ENCODE assay signal across 17 cellular contexts in the genomic region with DNA sequence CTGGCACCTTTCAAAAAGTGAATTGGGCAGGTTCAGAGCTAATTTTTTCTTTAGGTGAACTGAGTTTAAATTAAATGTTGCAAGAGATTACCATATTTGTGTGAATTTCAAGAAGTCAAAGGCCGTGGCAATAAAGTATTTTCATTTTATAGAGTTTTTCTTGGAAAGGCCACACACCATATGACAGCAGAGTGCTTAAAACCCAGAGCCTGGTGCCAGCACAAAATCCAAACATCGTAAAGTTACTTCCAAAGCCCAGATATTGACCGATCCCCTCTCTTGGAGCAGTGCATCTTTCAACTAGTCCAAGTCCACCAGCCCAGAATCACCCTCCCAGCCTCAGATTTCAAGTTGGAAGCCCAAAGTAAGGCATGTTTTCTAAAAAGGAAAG.
DNase-seq lines count a peak whose midpoint lies in the region; ATAC-seq and TF ChIP-seq lines count a peak whose summit lies in the region.
"Had no signal": no experiment of that assay in that cellular context is flagged by ENCODE, and none has a peak within 500 bp of the region (broad histone marks: within the 10 kb centered on the region; RNA-seq: fewer than 3 reads in every experiment).

No MANE protein-coding gene starts in this region.

- no peak overlapping the region for H2AFZ ChIP-seq in mammary epithelial cell (ENCODE audit: low read depth, low read length)

- CTCF ChIA-PET in mammary epithelial cell (lab: Charles Lee; ENCODE audit: low non-redundant PET), result no interaction called here
- CTCF ChIA-PET in HEK293T (lab: Yijun Ruan, JAX), result no interaction called here

- H3K27me3 ChIP-seq in MG63, result no peaks in the 10 kb centered on the region
- H3K27me3 ChIP-seq in mammary epithelial cell (ENCODE audit: insufficient read depth, low read length), result no peaks in the 10 kb centered on the region
- H3K27me3 ChIP-seq: right atrium auricular region had no signal

- no peak overlapping the region for H3K9ac ChIP-seq in mammary epithelial cell (ENCODE audit: insufficient read depth, low read length)

- WGBS in mammary epithelial cell (ENCODE audit: low coverage, missing lambda C conversion rate), result 100% methylated on average over 3 of the region's 3 CpGs
- WGBS in urinary bladder, result 29% methylated on average over 3 of the region's 3 CpGs

- H3K4me1 ChIP-seq in mammary epithelial cell (ENCODE audit: insufficient read depth, low read length) (peaks cover 26% of the 10 kb centered on the region), urinary bladder (ENCODE audit: insufficient read depth) (peaks cover 4% of the 10 kb centered on the region)

- H3K79me2 ChIP-seq in mammary epithelial cell (ENCODE audit: insufficient read depth, low read length), result no peaks in the 10 kb centered on the region

- H3K27me3 Mint-ChIP-seq in nephron (ENCODE audit: low read depth), result peaks cover 4% of the 10 kb centered on the region

- peaks cover 49% of the 10 kb centered on the region for H3K4me1 Mint-ChIP-seq in nephron

- ATAC-seq in GM18520 (IDR thresholded peaks at IDR 0.05; ENCODE audit: unreplicated experiment), result no peak
- ATAC-seq: activated T-cell treated with anti-CD3 and anti-CD28 coated beads, Interleukin-2, amount 50 U/mL, for 4 hours had no signal

- H3K9me3 ChIP-seq in MG63, result no peaks in the 10 kb centered on the region
- H3K9me3 ChIP-seq in mammary epithelial cell (replicated peaks; ENCODE audit: insufficient read depth, low read length), result no peaks in the 10 kb centered on the region
- H3K9me3 ChIP-seq: left ventricle myocardium inferior, right atrium auricular region had no signal

- no peaks in the 10 kb centered on the region for H4K20me1 ChIP-seq in mammary epithelial cell (ENCODE audit: insufficient read depth, low read length)

- BruUV-seq in mammary epithelial cell (replicated peaks; lab: Mats Ljungman, UMichigan), result no TSS peak

- no peak overlapping the region for H3K4me2 ChIP-seq in mammary epithelial cell (ENCODE audit: insufficient read depth, low read depth, low read length)

- dilution Hi-C loops in mammary epithelial cell (cut with HindIII; ENCODE audit: low sequenced_read_pairs), result no loop called here

- POLR2A ChIA-PET in HEK293T (lab: Yijun Ruan, JAX), result interaction anchor here (0.6 kb wide), 1 partner anchor 66 kb away, joined by 4 read pairs; no protein-coding TSS in a partner anchor

- peak; percentile 38 for DNase-seq in MG63
- DNase-seq in mammary epithelial cell, result no peak
- no peak for DNase-seq in midbrain (lab: John Stamatoyannopoulos, UW)
- DNase-seq in HEK293T (ENCODE audit: extremely low spot score), result no peak
- DNase-seq: activated CD4-positive, alpha-beta T cell treated with anti-CD3 and anti-CD28 coated beads for 1 hour; activated naive CD4-positive, alpha-beta T cell treated with anti-CD3 and anti-CD28 coated beads, Interleukin-2, amount 50 U/mL, for 16 hours; activated T-cell treated with anti-CD3 and anti-CD28 coated beads, Interleukin-2, amount 50 U/mL, for 4 hours; endodermal cell; left ventricle myocardium inferior; NCI-H2107; NCI-H526 treated with DMSO at 0.1 percent for 48 hours; nucleus accumbens; SHP77 had no signal

- no peaks in the 10 kb centered on the region for H3K36me3 Mint-ChIP-seq in nephron (ENCODE audit: low read depth)

- intact Hi-C loops in mammary epithelial cell (cut with micrococcal nuclease), result no loop called here

- peak overlapping the region; percentile 68 to 95 (median 88) for H3K27ac Mint-ChIP-seq in nephron
- H3K27ac Mint-ChIP-seq: endodermal cell had no signal

- peak overlapping the region in 1 of 3 experiments; percentile 29 for H3K4me3 Mint-ChIP-seq in nephron
- H3K4me3 Mint-ChIP-seq: activated T-cell treated with anti-CD3 and anti-CD28 coated beads, Interleukin-2, amount 50 U/mL, for 4 hours; endodermal cell had no signal

- peaks cover 4% of the 10 kb centered on the region for H3K9me3 Mint-ChIP-seq in nephron
- H3K9me3 Mint-ChIP-seq: activated T-cell treated with anti-CD3 and anti-CD28 coated beads, Interleukin-2, amount 50 U/mL, for 4 hours had no signal

- H3K4me3 ChIP-seq in MG63, result no peak overlapping the region
- H3K4me3 ChIP-seq in mammary epithelial cell (replicated peaks in 1 of 3; ENCODE audit: insufficient read depth in 1 of 3, low read depth in 2 of 3, low read length in 3 of 3), result no peak overlapping the region
- H3K4me3 ChIP-seq in urinary bladder (ENCODE audit: low read depth, low read length), result no peak overlapping the region
- H3K4me3 ChIP-seq: left ventricle myocardium inferior, right atrium auricular region had no signal

- in situ Hi-C loops in mammary epithelial cell (cut with MboI; ENCODE audit: low sequenced_read_pairs in 2 of 2), result no loop called here

- no peak for TF ChIP-seq CTCF in mammary epithelial cell (conservative IDR thresholded peaks at IDR 0.05 in 1 of 2, IDR thresholded peaks at IDR 0.05 in 1 of 2; ENCODE audit: extremely low read depth in 1 of 2, insufficient read depth in 1 of 2, low read depth in 1 of 2, low read length in 2 of 2)
- no peak for TF ChIP-seq CTCF in nephron (IDR thresholded peaks at IDR 0.05; ENCODE audit: unreplicated experiment in 3 of 3)

- H3K27ac ChIP-seq in mammary epithelial cell (ENCODE audit: insufficient read depth, low read depth, low read length), result peak overlapping the region; percentile 63
- H3K27ac ChIP-seq in urinary bladder (ENCODE audit: low read depth), result peak overlapping the region; percentile 38

- H3K36me3 ChIP-seq in MG63 (no peaks in the 10 kb centered on the region), mammary epithelial cell (ENCODE audit: insufficient read depth, low read length) (no peaks in the 10 kb centered on the region), urinary bladder (ENCODE audit: insufficient read depth) (no peaks in the 10 kb centered on the region)
- H3K36me3 ChIP-seq: left ventricle myocardium inferior, right atrium auricular region had no signal

TF ChIP-seq in HEK293T, 16 proteins besides CTCF, POLR2A, EP300 and RAD21:
- no peak for TF ChIP-seq LEF1 (IDR thresholded peaks at IDR 0.05; ENCODE audit: borderline replicate concordance)
- TF ChIP-seq, protein P1, sequence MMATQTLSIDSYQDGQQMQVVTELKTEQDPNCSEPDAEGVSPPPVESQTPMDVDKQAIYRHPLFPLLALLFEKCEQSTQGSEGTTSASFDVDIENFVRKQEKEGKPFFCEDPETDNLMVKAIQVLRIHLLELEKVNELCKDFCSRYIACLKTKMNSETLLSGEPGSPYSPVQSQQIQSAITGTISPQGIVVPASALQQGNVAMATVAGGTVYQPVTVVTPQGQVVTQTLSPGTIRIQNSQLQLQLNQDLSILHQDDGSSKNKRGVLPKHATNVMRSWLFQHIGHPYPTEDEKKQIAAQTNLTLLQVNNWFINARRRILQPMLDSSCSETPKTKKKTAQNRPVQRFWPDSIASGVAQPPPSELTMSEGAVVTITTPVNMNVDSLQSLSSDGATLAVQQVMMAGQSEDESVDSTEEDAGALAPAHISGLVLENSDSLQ (IDR thresholded peaks at IDR 0.05), result no peak
- no peak for TF ChIP-seq L3MBTL2 (conservative IDR thresholded peaks at IDR 0.05)
- no peak for TF ChIP-seq FOXM1 (IDR thresholded peaks at IDR 0.05; ENCODE audit: borderline replicate concordance)
- no peak for TF ChIP-seq FOXK2 (IDR thresholded peaks at IDR 0.05)
- no peak for TF ChIP-seq NFRKB (IDR thresholded peaks at IDR 0.05)
- TF ChIP-seq BHLHE40 (IDR thresholded peaks at IDR 0.05; ENCODE audit: borderline replicate concordance), result no peak
- no peak for TF ChIP-seq HDGF (IDR thresholded peaks at IDR 0.05; ENCODE audit: borderline replicate concordance)
- TF ChIP-seq FOXA1 (IDR thresholded peaks at IDR 0.05), result no peak
- no peak for TF ChIP-seq SUZ12 (IDR thresholded peaks at IDR 0.05)
- no peak for TF ChIP-seq ZNF384 (IDR thresholded peaks at IDR 0.05)
